In the genomic region with DNA sequence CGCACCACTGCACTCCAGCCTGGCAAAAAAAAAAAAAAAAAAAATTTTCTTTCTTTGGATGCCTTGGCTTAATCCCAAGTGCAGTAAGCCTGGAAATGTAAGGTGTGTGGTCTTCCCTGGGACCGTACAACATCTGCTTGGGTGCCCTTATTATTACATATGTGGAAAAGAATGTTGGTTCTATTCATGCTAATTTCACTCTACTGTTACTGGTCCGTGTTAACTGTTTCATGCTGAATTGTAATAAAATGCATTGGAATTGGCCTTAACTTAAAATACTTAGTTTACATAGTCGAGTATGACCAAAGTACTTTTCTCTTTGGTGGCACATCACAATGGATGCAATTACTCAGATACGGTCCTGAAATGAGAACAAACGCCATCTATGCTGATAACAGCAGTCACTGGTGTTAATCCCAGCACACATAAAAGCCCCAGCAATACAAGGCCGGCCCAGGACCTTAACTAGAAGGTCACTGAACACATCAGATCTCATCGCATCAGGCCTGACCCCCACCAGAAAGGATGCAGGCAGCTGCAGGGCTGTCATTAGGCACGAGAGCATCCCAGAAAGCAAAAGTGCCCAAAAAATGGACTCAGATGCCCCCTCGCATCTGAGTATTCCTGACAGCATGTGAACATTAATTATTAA, we compare ENCODE assay signal across 8 cellular contexts. TPM values are rescaled to one million over a fixed set of nuclear protein-coding genes. Genes with fewer than 3 reads are reported as not detected.
DNase-seq lines count a peak whose midpoint lies in the region; ATAC-seq and TF ChIP-seq lines count a peak whose summit lies in the region.

No MANE protein-coding gene starts in this region.

- in situ Hi-C loops in GM13977 (cut with MboI; ENCODE audit: low pct_unique_long_range_greater_than_20kb, low sequenced_read_pairs, unreplicated experiment): no loop called here

- ATAC-seq in activated CD4-positive, CD25-positive, alpha-beta regulatory T cell treated with anti-CD3 and anti-CD28 coated beads, Interleukin-2, amount 50 U/mL, for 24 hours: no peak

- peak overlapping the region; percentile 86 for H3K4me3 ChIP-seq in adipocyte (ENCODE audit: low read length)
- H3K4me3 ChIP-seq in kidney epithelial cell (ENCODE audit: low read depth, low read length): peak overlapping the region; percentile 66
- H3K4me3 ChIP-seq in stomach: peak overlapping the region; percentile 57 to 89 (median 73)

- no peaks in the 10 kb centered on the region for H3K9me3 ChIP-seq in adipocyte (ENCODE audit: control insufficient read depth, low read length)
- no peaks in the 10 kb centered on the region for H3K9me3 ChIP-seq in stomach

- DNase-seq in DMS53 (lab: John Stamatoyannopoulos, UW): peak; percentile 15
- DNase-seq in DMS53 treated with DMSO at 0.1 percent for 48 hours (lab: John Stamatoyannopoulos, UW; ENCODE audit: unreplicated experiment): no peak
- no peak for DNase-seq in adipocyte (ENCODE audit: low read depth)
- no peak for DNase-seq in kidney epithelial cell (ENCODE audit: low read depth)
- DNase-seq in stomach: no peak
- DNase-seq in GM13977 (ENCODE audit: low spot score): no peak
- no peak for DNase-seq in NK-92 treated with Interleukin-12 subunit alpha and Interleukin-12 subunit beta, amount 100 ng/mL, for 24 hours (lab: John Stamatoyannopoulos, UW)

- H3K27me3 ChIP-seq in adipocyte (replicated peaks; ENCODE audit: control insufficient read depth, insufficient read depth, low read length) (no peaks in the 10 kb centered on the region), kidney epithelial cell (ENCODE audit: control insufficient read depth, insufficient read depth, low read length) (no peaks in the 10 kb centered on the region), stomach (no peaks in the 10 kb centered on the region)

- peak overlapping the region; percentile 66 to 99 (median 98) for H3K27ac ChIP-seq in stomach

- H3K36me3 ChIP-seq in adipocyte (ENCODE audit: control insufficient read depth, insufficient read depth, low read length, severe bottlenecking) (peaks cover 6% of the 10 kb centered on the region), kidney epithelial cell (ENCODE audit: control insufficient read depth, insufficient read depth, low read length) (no peaks in the 10 kb centered on the region), stomach (peaks cover 0 to 3% (median 0%) of the 10 kb centered on the region in 4 donors)

- TF ChIP-seq POLR2A in stomach (IDR thresholded peaks at IDR 0.05): no peak

- peak overlapping the region; percentile 93 for H3K9ac ChIP-seq in adipocyte (ENCODE audit: low read length)

- WGBS in stomach, 5 donors: 24 to 31% (median 26%) methylated on average over 10 of the region's 10 CpGs

- TF ChIP-seq CTCF in kidney epithelial cell (IDR thresholded peaks at IDR 0.05; ENCODE audit: insufficient read depth, low read length, poor library complexity, severe bottlenecking) (no peak), stomach (IDR thresholded peaks at IDR 0.05) (no peak), GM13977 (IDR thresholded peaks at IDR 0.05; ENCODE audit: extremely low read depth, insufficient read depth, missing control alignments) (no peak)

- intact Hi-C loops in stomach (cut with DNase I; ENCODE audit: low total_unique reads): no loop called here

- H3K4me1 ChIP-seq in adipocyte (ENCODE audit: control insufficient read depth, insufficient read depth, low read length) (peaks cover 3% of the 10 kb centered on the region), stomach (peaks cover 15 to 58% (median 40%) of the 10 kb centered on the region in 4 donors)

- TF ChIP-seq EP300 in stomach (IDR thresholded peaks at IDR 0.05): no peak

RNA-seq across cellular contexts. Expression of gene SERPINB6, which starts 1.2 kb away (rescaled TPM):
- total RNA-seq in kidney epithelial cell (101 and 139 TPM in 2 replicates), stomach (100 to 1,000 TPM in 4 of 5 donors, 10 to 100 TPM in 1; 79.1 to 208 (median 160) TPM)
- 100 to 1,000 TPM in 2 of 3 donors, 10 to 100 TPM in 1; 93.1 to 281 (median 144) TPM for polyA plus RNA-seq in stomach

RNA-seq across cellular contexts. Expression of gene NQO2, which starts 29.5 kb away (rescaled TPM):
- total RNA-seq in kidney epithelial cell (10.7 and 19.2 TPM in 2 replicates), stomach (10 to 100 TPM in 1 of 5 donors, 1 to 10 TPM in 2, under 1 TPM in 1, not detected in 1; 0.87 to 35.5 (median 5.5) TPM)
- 10 to 100 TPM; 28.3 to 43.1 (median 41.9) TPM for polyA plus RNA-seq in stomach
